Comparison of ENCODE assay signal across 10 cellular contexts in the genomic region with DNA sequence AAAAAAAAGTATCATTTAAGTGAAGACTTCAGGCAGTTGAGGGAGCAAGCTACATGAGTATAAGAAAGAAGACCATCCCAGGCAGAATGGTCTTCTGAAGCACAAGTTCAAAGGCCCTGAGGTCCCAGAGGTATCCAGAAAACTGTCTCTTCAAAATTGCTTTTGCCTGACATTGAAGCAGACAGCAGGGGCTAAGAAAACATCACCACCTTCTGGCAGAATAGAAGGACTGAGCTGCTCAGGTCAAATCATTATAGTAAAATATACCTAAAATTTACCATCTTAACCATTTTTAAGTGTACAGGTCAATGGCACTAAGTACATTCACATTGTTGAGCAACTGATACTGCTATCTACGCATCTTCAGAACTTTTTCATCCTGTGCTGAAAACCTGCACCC. TPM values are rescaled to one million over a fixed set of nuclear protein-coding genes. Genes with fewer than 3 reads are reported as not detected.
DNase-seq lines count a peak whose midpoint lies in the region; ATAC-seq and TF ChIP-seq lines count a peak whose summit lies in the region.
"Had no signal": no experiment of that assay in that cellular context is flagged by ENCODE, and none has a peak within 500 bp of the region (broad histone marks: within the 10 kb centered on the region; RNA-seq: fewer than 3 reads in every experiment).

No MANE protein-coding gene starts in this region.

- H3K27ac Mint-ChIP-seq in dendritic cell treated with granulocyte-macrophage colony-stimulating factor and Interleukin-4, amounts not matched to agents 40 ng/mL and 50 ng/mL, for 4 days, result peak overlapping the region; percentile 12
- H3K27ac Mint-ChIP-seq: CD8-positive, alpha-beta memory T cell had no signal

- H3K4me3 ChIP-seq in smooth muscle cell, result no peak overlapping the region

- no peaks in the 10 kb centered on the region for H3F3A ChIP-seq in smooth muscle cell (ENCODE audit: low read depth)

- H3K4me1 Mint-ChIP-seq in dendritic cell treated with granulocyte-macrophage colony-stimulating factor and Interleukin-4, amounts not matched to agents 40 ng/mL and 50 ng/mL, for 4 days (ENCODE audit: low read depth), result peaks cover 24% of the 10 kb centered on the region

- H3K27me3 ChIP-seq in smooth muscle cell (ENCODE audit: low read depth), result no peaks in the 10 kb centered on the region

- no peak for ATAC-seq in GM18498 (IDR thresholded peaks at IDR 0.05; ENCODE audit: unreplicated experiment)

- TF ChIP-seq CTCF in smooth muscle cell (IDR thresholded peaks at IDR 0.05; ENCODE audit: borderline replicate concordance, insufficient read depth, poor library complexity, severe bottlenecking), result peak; percentile 6

- H3K36me3 Mint-ChIP-seq in dendritic cell treated with granulocyte-macrophage colony-stimulating factor and Interleukin-4, amounts not matched to agents 40 ng/mL and 50 ng/mL, for 4 days (ENCODE audit: low read depth), result no peaks in the 10 kb centered on the region

- intact Hi-C loops in dendritic cell treated with granulocyte-macrophage colony-stimulating factor and Interleukin-4, amounts not matched to agents 40 ng/mL and 50 ng/mL, for 4 days (cut with micrococcal nuclease), result loop anchor here (1.0 to 5.0 kb wide), 2 partner anchors 191 to 292 kb away; no protein-coding TSS in a partner anchor

- H3K4me1 ChIP-seq in smooth muscle cell (ENCODE audit: low read depth), result no peaks in the 10 kb centered on the region

- H3K36me3 ChIP-seq in smooth muscle cell (ENCODE audit: low read depth), result no peaks in the 10 kb centered on the region

- H3K4me3 Mint-ChIP-seq in dendritic cell treated with granulocyte-macrophage colony-stimulating factor and Interleukin-4, amounts not matched to agents 40 ng/mL and 50 ng/mL, for 4 days, result no peak overlapping the region
- H3K4me3 Mint-ChIP-seq: CD8-positive, alpha-beta memory T cell had no signal

- no peaks in the 10 kb centered on the region for H3K79me2 ChIP-seq in smooth muscle cell (ENCODE audit: low read depth)

- in situ Hi-C loops in G401 (cut with HindIII; ENCODE audit: low sequenced_read_pairs), result no loop called here

- 100% methylated on average over 1 of the region's 1 CpG for WGBS in smooth muscle cell (ENCODE audit: low lambda C conversion rate)

- DNase-seq in SKM-1 treated with dmso at 0.1 percent for 144 hours (lab: John Stamatoyannopoulos, UW; ENCODE audit: unreplicated experiment), result peak; percentile 30
- no peak for DNase-seq in SKM-1 (lab: John Stamatoyannopoulos, UW; ENCODE audit: unreplicated experiment)
- peak; percentile 75 for DNase-seq in NAMALWA (ENCODE audit: low spot score)
- no peak for DNase-seq in smooth muscle cell (lab: John Stamatoyannopoulos, UW; ENCODE audit: unreplicated experiment)
- no peak for DNase-seq in GF-D8 (lab: John Stamatoyannopoulos, UW)
- no peak for DNase-seq in G401 (ENCODE audit: low spot score)
- DNase-seq: CD8-positive, alpha-beta memory T cell; kidney had no signal

- no peak overlapping the region for H2AFZ ChIP-seq in smooth muscle cell (ENCODE audit: low read depth)

- H3K9ac ChIP-seq in smooth muscle cell (ENCODE audit: low read depth), result no peak overlapping the region

- no peaks in the 10 kb centered on the region for H4K20me1 ChIP-seq in smooth muscle cell (ENCODE audit: low read depth)

- no peaks in the 10 kb centered on the region for H3K9me3 Mint-ChIP-seq in dendritic cell treated with granulocyte-macrophage colony-stimulating factor and Interleukin-4, amounts not matched to agents 40 ng/mL and 50 ng/mL, for 4 days
- H3K9me3 Mint-ChIP-seq: CD8-positive, alpha-beta memory T cell had no signal

- H3K27me3 Mint-ChIP-seq in dendritic cell treated with granulocyte-macrophage colony-stimulating factor and Interleukin-4, amounts not matched to agents 40 ng/mL and 50 ng/mL, for 4 days, result no peaks in the 10 kb centered on the region
- H3K27me3 Mint-ChIP-seq: CD8-positive, alpha-beta memory T cell had no signal

- no peak overlapping the region for H3K4me2 ChIP-seq in smooth muscle cell

- no peak overlapping the region for H3K27ac ChIP-seq in smooth muscle cell (ENCODE audit: low read depth)

- H3K9me3 ChIP-seq in smooth muscle cell (replicated peaks; ENCODE audit: low read depth), result no peaks in the 10 kb centered on the region

RNA-seq across cellular contexts. Expression of a gene that starts 16.4 kb away (rescaled TPM):
- total RNA-seq in smooth muscle cell, result 2.3 TPM in 1 of 2 replicates, not detected in the other
- polyA plus RNA-seq in smooth muscle cell, result 0.83 TPM in 1 of 2 replicates, not detected in the other
- 4.2 and 8.9 TPM in 2 replicates for total RNA-seq in G401 (2014; rRNA removed; shearing (Covaris generic))

Comparison
In these comparisons a context has a peak if more than half of its experiments do, and no peak if none do; other contexts are left out.
1. DNase-seq: peak in SKM-1 treated with dmso at 0.1 percent for 144 hours (single experiment) and NAMALWA (single experiment); none in SKM-1 (single experiment), smooth muscle cell (single experiment), GF-D8 (single experiment) and G401 (single experiment).